Comparison of ENCODE assay signal across 25 cellular contexts in the genomic region with DNA sequence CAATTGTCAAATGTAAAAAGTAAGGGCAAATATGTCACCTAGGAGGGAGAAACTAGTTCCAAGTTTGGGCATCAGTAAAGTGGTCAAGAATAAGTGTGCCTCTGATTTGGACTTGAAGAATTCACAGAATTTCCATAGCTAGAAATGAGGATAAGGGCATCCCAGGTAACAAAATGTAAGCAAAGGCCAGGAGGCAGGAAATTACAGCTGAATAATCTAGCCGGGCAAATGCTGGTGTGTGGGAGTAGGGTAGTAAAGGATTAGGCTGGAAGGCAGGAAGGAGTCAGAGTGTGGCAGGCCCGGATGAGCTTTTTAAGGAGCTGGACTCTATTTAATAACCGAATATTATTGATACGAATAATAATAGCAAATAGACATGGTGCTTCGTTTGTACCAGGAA.
"Had no signal": no experiment of that assay in that cellular context is flagged by ENCODE, and none has a peak within 500 bp of the region (broad histone marks: within the 10 kb centered on the region; RNA-seq: fewer than 3 reads in every experiment).

No MANE protein-coding gene starts in this region.

- H3K27me3 ChIP-seq: left lung, spleen, suprapubic skin, tibial nerve, upper lobe of left lung, vagina had no signal

- H3K27ac ChIP-seq: left lung, parathyroid adenoma, spleen, suprapubic skin, tibial nerve, upper lobe of left lung, vagina had no signal

- H3K4me1 ChIP-seq: left lung, parathyroid adenoma, spleen, tibial nerve, upper lobe of left lung, vagina had no signal

- H3K27me3 Mint-ChIP-seq: memory B cell; stimulated activated naive CD8-positive, alpha-beta T cell treated with anti-CD3 and anti-CD28 coated beads, Interleukin-15, Interleukin-2, amounts not matched to agents 100 ng/mL and 50 ng/mL, for 24 hours had no signal

- H3K4me3 Mint-ChIP-seq: memory B cell; naive thymus-derived CD4-positive, alpha-beta T cell; natural killer cell treated with Interleukin-12 subunit alpha and Interleukin-12 subunit beta and Interleukin-15 and Interleukin-18, amount 100 ng/mL, for 72 hours; neural crest cell; stimulated activated effector memory CD8-positive, alpha-beta T cell treated with anti-CD3 and anti-CD28 coated beads, Interleukin-12 subunit alpha, Interleukin-12 subunit beta, amount 100 ng/mL, for 72 hours; stimulated activated naive CD8-positive, alpha-beta T cell treated with anti-CD3 and anti-CD28 coated beads, Interleukin-15, Interleukin-2, amounts not matched to agents 100 ng/mL and 50 ng/mL, for 24 hours had no signal

- H3K4me3 ChIP-seq: left lung, lung, mucosa of descending colon, spleen, suprapubic skin, tibial nerve, upper lobe of left lung, vagina had no signal

- H3K4me1 Mint-ChIP-seq: memory B cell; stimulated activated effector memory CD8-positive, alpha-beta T cell treated with anti-CD3 and anti-CD28 coated beads, Interleukin-12 subunit alpha, Interleukin-12 subunit beta, amount 100 ng/mL, for 72 hours had no signal

- H3K9me3 Mint-ChIP-seq: natural killer cell treated with Interleukin-12 subunit alpha and Interleukin-12 subunit beta and Interleukin-15 and Interleukin-18, amount 100 ng/mL, for 72 hours; neural crest cell; stimulated activated effector memory CD8-positive, alpha-beta T cell treated with anti-CD3 and anti-CD28 coated beads, Interleukin-12 subunit alpha, Interleukin-12 subunit beta, amount 100 ng/mL, for 72 hours; stimulated activated naive CD8-positive, alpha-beta T cell treated with anti-CD3 and anti-CD28 coated beads, Interleukin-15, Interleukin-2, amounts not matched to agents 100 ng/mL and 50 ng/mL, for 24 hours had no signal

- H3K36me3 ChIP-seq: left lung, spleen, suprapubic skin, tibial nerve, upper lobe of left lung, vagina had no signal

- ATAC-seq: left colon; left lung; mucosa of descending colon; naive thymus-derived CD4-positive, alpha-beta T cell; natural killer cell treated with Interleukin-12 subunit alpha and Interleukin-12 subunit beta and Interleukin-15 and Interleukin-18, amount 100 ng/mL, for 72 hours; sciatic nerve; stimulated activated effector memory CD8-positive, alpha-beta T cell treated with anti-CD3 and anti-CD28 coated beads, Interleukin-12 subunit alpha, Interleukin-12 subunit beta, amount 100 ng/mL, for 72 hours had no signal

- DNase-seq: hippocampal formation; kidney; left colon; left lung; midbrain; mucosa of descending colon; naive thymus-derived CD4-positive, alpha-beta T cell; nucleus accumbens; right cardiac atrium; small intestine; spleen; stimulated activated CD4-positive, alpha-beta T cell treated with anti-CD3 and anti-CD28 coated beads, Interleukin-4, amount 100 ng/mL, for 24 hours; stimulated activated naive CD4-positive, alpha-beta T cell; upper lobe of left lung had no signal

- H3K36me3 Mint-ChIP-seq: memory B cell; naive thymus-derived CD4-positive, alpha-beta T cell; natural killer cell treated with Interleukin-12 subunit alpha and Interleukin-12 subunit beta and Interleukin-15 and Interleukin-18, amount 100 ng/mL, for 72 hours; stimulated activated effector memory CD8-positive, alpha-beta T cell treated with anti-CD3 and anti-CD28 coated beads, Interleukin-12 subunit alpha, Interleukin-12 subunit beta, amount 100 ng/mL, for 72 hours had no signal

- H3K9me3 ChIP-seq: left lung, mucosa of descending colon, spleen, suprapubic skin, tibial nerve, upper lobe of left lung, vagina had no signal

- H3K27ac Mint-ChIP-seq: memory B cell; naive thymus-derived CD4-positive, alpha-beta T cell; natural killer cell treated with Interleukin-12 subunit alpha and Interleukin-12 subunit beta and Interleukin-15 and Interleukin-18, amount 100 ng/mL, for 72 hours; stimulated activated effector memory CD8-positive, alpha-beta T cell treated with anti-CD3 and anti-CD28 coated beads, Interleukin-12 subunit alpha, Interleukin-12 subunit beta, amount 100 ng/mL, for 72 hours; stimulated activated naive CD8-positive, alpha-beta T cell treated with anti-CD3 and anti-CD28 coated beads, Interleukin-15, Interleukin-2, amounts not matched to agents 100 ng/mL and 50 ng/mL, for 24 hours had no signal
